Comparison of ENCODE assay signal across 17 cellular contexts in genomic region chr20:37925265-37926165, GRCh38. TPM values are rescaled to one million over a fixed set of nuclear protein-coding genes. Genes with fewer than 3 reads are reported as not detected.
DNase-seq lines count a peak whose midpoint lies in the region; ATAC-seq, FAIRE-seq and TF ChIP-seq lines count a peak whose summit lies in the region.
"Had no signal": no experiment of that assay in that cellular context is flagged by ENCODE, and none has a peak within 500 bp of the region (broad histone marks: within the 10 kb centered on the region; RNA-seq: fewer than 3 reads in every experiment).

No MANE protein-coding gene starts in this region.

- CTCF ChIA-PET in HEK293 (lab: Yijun Ruan, JAX) (interaction anchor here (1.2 kb wide), 1 partner anchor 656 kb away, joined by 4 read pairs; no protein-coding TSS in a partner anchor), K562 (lab: Yijun Ruan, JAX; ENCODE audit: low intra/inter-chr PET ratio) (no interaction called here)

- TF ChIP-seq EP300 in K562 (IDR thresholded peaks at IDR 0.05; ENCODE audit: low read length) = no peak

- H3K18ac ChIP-seq in mesendoderm (ENCODE audit: low read length) = no peak overlapping the region

- H3K9me3 ChIP-seq in HEK293 (ENCODE audit: control insufficient read depth, insufficient read depth, low read depth, low read length) (no peaks in the 10 kb centered on the region), K562 (replicated peaks; ENCODE audit: control insufficient read depth, insufficient read depth, low read depth, low read length) (no peaks in the 10 kb centered on the region)
- H3K9me3 ChIP-seq: HAP-1 had no signal

- peaks cover 36 to 79% of the 10 kb centered on the region in 2 experiments; a peak in 4 of 5 replicates for H3K27me3 ChIP-seq in K562 (ENCODE audit: control insufficient read depth in 2 of 2, insufficient read depth in 2 of 2, low read length in 2 of 2)
- H3K27me3 ChIP-seq in mesendoderm (ENCODE audit: insufficient read depth, low read length, poor library complexity) = no peaks in the 10 kb centered on the region

- H2BK120ac ChIP-seq in mesendoderm (ENCODE audit: low read depth, low read length) = no peak overlapping the region

- H3K27ac ChIP-seq in HEK293 (ENCODE audit: extremely low read depth, low read depth, low read length) (no peak overlapping the region), K562 (ENCODE audit: extremely low read depth, low read depth, low read length) (no peak overlapping the region), mesendoderm (ENCODE audit: low read depth, low read length) (no peak overlapping the region)
- H3K27ac ChIP-seq: PC-9, RWPE1 had no signal

- H3K79me1 ChIP-seq in mesendoderm (ENCODE audit: low read length) = no peaks in the 10 kb centered on the region

- no peak overlapping the region for H2AFZ ChIP-seq in K562 (ENCODE audit: low read depth, low read length)
- H2AFZ ChIP-seq: PC-9 had no signal

- H3K36me3 Mint-ChIP-seq in stimulated activated effector memory CD8-positive, alpha-beta T cell treated with anti-CD3 and anti-CD28 coated beads, Interleukin-12 subunit alpha, Interleukin-12 subunit beta, amount 100 ng/mL, for 72 hours = no peaks in the 10 kb centered on the region
- H3K36me3 Mint-ChIP-seq: CD14-positive monocyte had no signal

- H3K4me1 Mint-ChIP-seq in stimulated activated effector memory CD8-positive, alpha-beta T cell treated with anti-CD3 and anti-CD28 coated beads, Interleukin-12 subunit alpha, Interleukin-12 subunit beta, amount 100 ng/mL, for 72 hours = peaks cover 23% of the 10 kb centered on the region
- H3K4me1 Mint-ChIP-seq: CD14-positive monocyte had no signal

- no peaks in the 10 kb centered on the region for H3K9me1 ChIP-seq in K562 (ENCODE audit: control insufficient read depth, insufficient read depth, low read length)

- H3K4me3 ChIP-seq in HEK293 (ENCODE audit: low read depth, low read length) (no peak overlapping the region), K562 (no peak overlapping the region), mesendoderm (ENCODE audit: low read length) (no peak overlapping the region)
- H3K4me3 ChIP-seq: HAP-1, PC-9 had no signal

- peaks cover 6% of the 10 kb centered on the region; the same call in 1 of the 2 replicates for H4K20me1 ChIP-seq in K562 (replicated peaks; ENCODE audit: control insufficient read depth, insufficient read depth, low read length)

- DNase-seq in K562 (ENCODE audit: extremely low read depth in 1 of 4, low spot score in 3 of 4) = no peak
- DNase-seq in left lobe of liver (ENCODE audit: low spot score) = peak; percentile 68
- DNase-seq in stimulated activated effector memory CD8-positive, alpha-beta T cell treated with anti-CD3 and anti-CD28 coated beads, Interleukin-12 subunit alpha, Interleukin-12 subunit beta, amount 100 ng/mL, for 72 hours (ENCODE audit: low spot score in 2 of 2) = no peak
- no peak for DNase-seq in mesendoderm
- DNase-seq: ACHN, DMS79, NCI-H1417 treated with DMSO at 0.1 percent for 48 hours, NCI-H2029 treated with DMSO at 0.1 percent for 48 hours, NCI-H2171, NCI-H526, PC-9 had no signal

- intact Hi-C loops in K562 (cut with micrococcal nuclease) = no loop called here

- no peak overlapping the region for H2AK5ac ChIP-seq in mesendoderm (ENCODE audit: low read length)

- H4K8ac ChIP-seq in mesendoderm (ENCODE audit: low read depth, low read length) = no peak overlapping the region

- H3K23ac ChIP-seq in mesendoderm (ENCODE audit: low read length) = no peak overlapping the region

- TF ChIP-seq RAD21 in K562 (CRISPR knock-in tag; conservative IDR thresholded peaks at IDR 0.05 in 1 of 2, IDR thresholded peaks at IDR 0.05 in 1 of 2) = no peak

- BruUV-seq in K562 (replicated peaks; lab: Mats Ljungman, UMichigan) = no TSS peak

- WGBS in K562 (ENCODE audit: insufficient coverage, low coverage, missing lambda C conversion rate) = under 1% methylated on average over 15 of the region's 19 CpGs
- WGBS in mesendoderm (ENCODE audit: extremely low coverage, insufficient coverage, low lambda C conversion rate) = no CpG with 5 or more reads among the region's 19 CpGs

- H3K56ac ChIP-seq in mesendoderm (ENCODE audit: low read length) = no peak overlapping the region

- H3K79me2 ChIP-seq in K562 (ENCODE audit: control insufficient read depth, insufficient read depth, low read length) (no peaks in the 10 kb centered on the region), mesendoderm (ENCODE audit: control insufficient read depth, insufficient read depth, low read length) (no peaks in the 10 kb centered on the region)

- H3K9ac ChIP-seq in K562 (ENCODE audit: insufficient read depth in 1 of 2, low read depth in 2 of 2, low read length in 2 of 2) = peak overlapping the region in 1 of 2 experiments; percentile 52; a peak in 2 of 4 replicates
- no peak overlapping the region for H3K9ac ChIP-seq in mesendoderm (ENCODE audit: low read length)

- no peak overlapping the region for H2BK5ac ChIP-seq in mesendoderm (ENCODE audit: low read length)

- FAIRE-seq in K562 (lab: Jason Lieb, UNC) = no peak

- in situ Hi-C loops in K562 (cut with MboI) = no loop called here

- H2BK15ac ChIP-seq in mesendoderm (replicated peaks; ENCODE audit: low read depth) = no peak overlapping the region

- POLR2A ChIA-PET in HEK293 (lab: Yijun Ruan, JAX) (no interaction called here), K562 (lab: Yijun Ruan, JAX) (no interaction called here)

- no peak overlapping the region for H3K4ac ChIP-seq in mesendoderm (ENCODE audit: low read depth, low read length)

- no peaks in the 10 kb centered on the region for H3K36me3 ChIP-seq in HEK293 (ENCODE audit: control insufficient read depth in 2 of 2, insufficient read depth in 1 of 2, low read length in 2 of 2)
- no peaks in the 10 kb centered on the region for H3K36me3 ChIP-seq in K562 (ENCODE audit: control insufficient read depth, insufficient read depth, low read length)
- no peaks in the 10 kb centered on the region for H3K36me3 ChIP-seq in mesendoderm (ENCODE audit: control insufficient read depth, insufficient read depth, low read length)
- H3K36me3 ChIP-seq: HAP-1 had no signal

- no peak overlapping the region for H3K4me3 Mint-ChIP-seq in stimulated activated effector memory CD8-positive, alpha-beta T cell treated with anti-CD3 and anti-CD28 coated beads, Interleukin-12 subunit alpha, Interleukin-12 subunit beta, amount 100 ng/mL, for 72 hours
- H3K4me3 Mint-ChIP-seq: CD14-positive monocyte had no signal

- no peak for TF ChIP-seq POLR2A in K562 (conservative IDR thresholded peaks at IDR 0.05)

- H3K4me1 ChIP-seq in HEK293 (ENCODE audit: control insufficient read depth, insufficient read depth, low read length) = no peaks in the 10 kb centered on the region
- no peaks in the 10 kb centered on the region for H3K4me1 ChIP-seq in K562 (replicated peaks in 1 of 2; ENCODE audit: control insufficient read depth in 2 of 2, insufficient read depth in 2 of 2, low read length in 2 of 2)
- H3K4me1 ChIP-seq in mesendoderm (ENCODE audit: control insufficient read depth, low read depth, low read length) = no peaks in the 10 kb centered on the region
- H3K4me1 ChIP-seq: HAP-1 had no signal

- H3K9me3 Mint-ChIP-seq in stimulated activated effector memory CD8-positive, alpha-beta T cell treated with anti-CD3 and anti-CD28 coated beads, Interleukin-12 subunit alpha, Interleukin-12 subunit beta, amount 100 ng/mL, for 72 hours = no peaks in the 10 kb centered on the region

- TF ChIP-seq CTCF in HEK293 (tag by site-specific recombination; IDR thresholded peaks at IDR 0.05) = no peak
- no peak for TF ChIP-seq CTCF in K562 (IDR thresholded peaks at IDR 0.05 in 2 of 3, conservative IDR thresholded peaks at IDR 0.05 in 1 of 3; ENCODE audit: insufficient read depth in 2 of 3, low read depth in 1 of 3, low read length in 3 of 3)

- H3K27ac Mint-ChIP-seq in stimulated activated effector memory CD8-positive, alpha-beta T cell treated with anti-CD3 and anti-CD28 coated beads, Interleukin-12 subunit alpha, Interleukin-12 subunit beta, amount 100 ng/mL, for 72 hours = peak overlapping the region; percentile 43
- H3K27ac Mint-ChIP-seq: CD14-positive monocyte had no signal

- no peak overlapping the region for H3K4me2 ChIP-seq in K562 (ENCODE audit: insufficient read depth, low read length)
- no peak overlapping the region for H3K4me2 ChIP-seq in mesendoderm (ENCODE audit: low read length)
- H3K4me2 ChIP-seq: PC-9 had no signal

- no peak overlapping the region for H4K5ac ChIP-seq in mesendoderm (ENCODE audit: low read length)

- no peak for ATAC-seq in K562
- peak; percentile 93 for ATAC-seq in left lobe of liver
- no peak for ATAC-seq in stimulated activated effector memory CD8-positive, alpha-beta T cell treated with anti-CD3 and anti-CD28 coated beads, Interleukin-12 subunit alpha, Interleukin-12 subunit beta, amount 100 ng/mL, for 72 hours
- ATAC-seq in HG02642 (IDR thresholded peaks at IDR 0.05; ENCODE audit: poor library complexity, unreplicated experiment) = no peak
- no peak for ATAC-seq in HG03460 (IDR thresholded peaks at IDR 0.05; ENCODE audit: unreplicated experiment)

TF ChIP-seq in HEK293, 187 proteins besides CTCF, POLR2A, EP300 and RAD21 (continues in another document):
- TF ChIP-seq ZNF433 (tag by site-specific recombination; IDR thresholded peaks at IDR 0.05; ENCODE audit: low read depth) = no peak

TF ChIP-seq in K562, 482 proteins besides CTCF, POLR2A, EP300 and RAD21 (continues in another document):
- TF ChIP-seq ZNF76 (CRISPR knock-in tag; IDR thresholded peaks at IDR 0.05; ENCODE audit: borderline replicate concordance) (no peak), ZNF780A (CRISPR knock-in tag; IDR thresholded peaks at IDR 0.05) (no peak), OTX1 (CRISPR knock-in tag; IDR thresholded peaks at IDR 0.05) (no peak), EZH2 (IDR thresholded peaks at IDR 0.05; ENCODE audit: borderline replicate concordance, low read depth, low read length) (no peak)

RNA-seq across cellular contexts. Expression of gene VSTM2L, which starts 22.6 kb away (rescaled TPM):
- not detected in 2 replicates for total RNA-seq in K562 (2011; cell fraction: chromatin; rRNA removed; ENCODE audit: low replicate concordance)
- not detected in 2 replicates for total RNA-seq in K562 (2011; cell fraction: nucleolus; rRNA removed)
- not detected in 2 replicates for total RNA-seq in K562 (2011; cell fraction: nucleoplasm; rRNA removed)
- total RNA-seq in K562 (2014; rRNA removed) = not detected in 2 replicates
- not detected in 2 replicates for total RNA-seq in K562 (2014; rRNA removed; fragmentation: Illumina TruSeq; extraction: Trizol)
- not detected in 2 replicates for total RNA-seq in K562 (2015; rRNA removed; fragmentation: Illumina TruSeq; extraction: Trizol)
- not detected in 2 replicates for total RNA-seq in K562 (2021)
- not detected in 2 replicates for polyA plus RNA-seq in K562 (2011; rRNA removed)
- not detected in 2 replicates for polyA plus RNA-seq in K562 (2011; cell fraction: cytosol; rRNA removed)
- not detected in 2 replicates for polyA plus RNA-seq in K562 (2011; cell fraction: nucleus; rRNA removed)
- polyA plus RNA-seq in K562 (2012) = not detected in 2 replicates
- polyA plus RNA-seq in K562 (2014; fragmentation: Illumina TruSeq; extraction: Trizol) = not detected in 2 replicates
- polyA plus RNA-seq in K562 (2014; fragmentation: Nextera tagmentation; extraction: Ambion mirVana) = not detected
- polyA plus RNA-seq in K562 (2014; rRNA removed) = not detected in 2 replicates
- not detected in 2 replicates for polyA minus RNA-seq in K562 (2011; rRNA and poly(A)+ RNA removed)
- polyA minus RNA-seq in K562 (2011; cell fraction: cytosol; rRNA and poly(A)+ RNA removed) = not detected in 2 replicates
- not detected in 2 replicates for polyA minus RNA-seq in K562 (2011; cell fraction: nucleus; rRNA and poly(A)+ RNA removed)
- 4.4 TPM for total RNA-seq in left lobe of liver
- polyA plus RNA-seq in mesendoderm (2013, experiment 1 of 2) = 0.10 TPM
- 0.31 TPM for polyA plus RNA-seq in mesendoderm (2013, experiment 2 of 2)
- polyA plus RNA-seq: CD14-positive monocyte had no signal

Comparison
In these comparisons a context has a peak if more than half of its experiments do, and no peak if none do; other contexts are left out.
1. Of the 44 proteins assayed by ChIP-seq in both K562 and HEK293: peak only in K562: none; only in HEK293: ZNF449; in both: none; in neither: 43.